8 cellular contexts compared by ENCODE assay signal in the genomic region with DNA sequence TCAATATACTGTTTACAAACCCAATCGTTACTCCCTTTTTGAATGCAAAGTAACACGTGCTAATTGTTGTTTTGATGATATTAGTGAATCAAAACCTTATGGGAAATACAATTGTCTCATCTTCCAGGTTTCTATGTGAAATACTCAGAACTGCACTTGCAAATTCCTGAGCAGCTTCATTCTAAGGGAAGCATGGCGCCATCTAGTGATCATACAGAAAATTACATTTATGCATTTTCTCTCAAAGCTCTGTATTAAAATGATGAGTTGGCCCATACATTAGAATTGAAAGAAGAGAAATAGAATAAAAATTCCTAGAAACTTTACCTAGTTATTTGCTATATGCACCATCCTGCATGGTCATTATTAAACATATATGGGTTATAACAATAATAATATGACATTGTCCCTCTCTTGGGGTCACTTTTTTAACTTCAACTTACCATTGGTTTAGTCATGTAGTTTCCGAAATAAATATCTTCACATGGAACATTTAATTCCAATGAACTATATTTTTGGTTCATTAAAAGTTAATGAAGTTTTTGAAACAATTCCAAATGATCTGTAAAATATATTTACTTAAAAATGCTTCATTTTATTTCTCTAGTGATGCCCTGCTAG.
DNase-seq lines count a peak whose midpoint lies in the region; ATAC-seq and TF ChIP-seq lines count a peak whose summit lies in the region.

No MANE protein-coding gene starts in this region.

- no peak for ATAC-seq in GM19328 (IDR thresholded peaks at IDR 0.05; ENCODE audit: unreplicated experiment)

- peak; percentile 66 for TF ChIP-seq CTCF in HFF-Myc (IDR thresholded peaks at IDR 0.05; ENCODE audit: low read depth, low read length, missing control alignments)

- DNase-seq in Daoy (ENCODE audit: low read depth): peak; percentile 41
- DNase-seq in HFF-Myc (ENCODE audit: extremely low read depth, low read depth): peak; percentile 44
- DNase-seq in NCI-H446 treated with DMSO at 0.1 percent for 48 hours (lab: John Stamatoyannopoulos, UW): peak; percentile 27
- DNase-seq in cerebellar cortex (ENCODE audit: low spot score): peak; percentile 68
- DNase-seq in medulla oblongata (ENCODE audit: extremely low spot score): peak; percentile 57
- DNase-seq in NK-92 treated with Interleukin-12 subunit alpha and Interleukin-12 subunit beta, amount 100 ng/mL, for 24 hours (lab: John Stamatoyannopoulos, UW): no peak
- DNase-seq in activated CD4-positive, alpha-beta T cell treated with anti-CD3 and anti-CD28 coated beads, Interleukin-2, amount 50 U/mL, for 4 hours: no peak

- no peak overlapping the region for H3K4me3 ChIP-seq in HFF-Myc (replicated peaks; ENCODE audit: low read depth, low read length)

Comparison
In these comparisons a context has a peak if more than half of its experiments do, and no peak if none do; other contexts are left out.
1. DNase-seq: peak in Daoy (single experiment), HFF-Myc (single experiment), NCI-H446 treated with DMSO at 0.1 percent for 48 hours (single experiment), cerebellar cortex (single experiment) and medulla oblongata (single experiment); none in NK-92 treated with Interleukin-12 subunit alpha and Interleukin-12 subunit beta, amount 100 ng/mL, for 24 hours (single experiment) and activated CD4-positive, alpha-beta T cell treated with anti-CD3 and anti-CD28 coated beads, Interleukin-2, amount 50 U/mL, for 4 hours (0 of 2).